ENCODE assay signal across 8 cellular contexts in the genomic region with DNA sequence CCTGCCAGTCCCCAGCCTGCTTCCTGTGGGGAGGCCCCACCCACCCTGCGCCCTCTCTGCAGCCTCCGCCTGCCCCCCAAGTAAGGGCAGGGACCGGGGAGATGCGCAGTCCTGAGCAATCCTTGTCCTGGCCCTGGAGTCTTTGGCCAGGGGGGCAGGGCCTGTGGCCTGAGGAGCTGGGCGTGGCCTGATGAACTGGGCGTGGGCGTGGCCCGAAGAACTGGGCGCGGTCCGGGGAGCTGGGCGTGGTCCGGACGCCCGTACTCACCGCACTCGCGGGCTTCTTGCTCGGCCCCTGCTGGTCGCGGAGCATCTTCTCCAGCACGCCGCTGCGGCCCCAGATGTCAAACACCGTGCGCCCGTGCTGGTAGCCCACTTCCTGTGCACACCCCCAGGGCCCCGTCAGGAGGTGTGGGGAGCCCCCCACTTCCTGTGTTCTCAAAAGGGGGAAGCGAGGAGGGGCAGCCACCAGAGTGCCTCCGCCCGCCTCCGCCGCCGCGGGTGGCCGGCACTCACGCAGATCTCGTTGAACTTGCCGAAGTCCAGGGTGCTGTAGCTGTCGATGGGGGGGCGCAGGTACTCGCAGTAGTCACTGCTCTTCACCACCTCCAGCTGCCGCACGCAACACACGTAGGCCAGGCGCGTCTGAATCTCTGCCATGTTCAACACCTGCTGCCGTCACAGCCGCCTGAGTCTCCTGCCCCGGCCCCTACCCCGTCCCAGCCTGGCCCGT. TPM values are rescaled to one million over a fixed set of nuclear protein-coding genes. Genes with fewer than 3 reads are reported as not detected.
DNase-seq lines count a peak whose midpoint lies in the region; ATAC-seq and TF ChIP-seq lines count a peak whose summit lies in the region.

No MANE protein-coding gene starts in this region.

- peak; percentile 44 for ATAC-seq in HG02610 (IDR thresholded peaks at IDR 0.05; ENCODE audit: unreplicated experiment)
- ATAC-seq in T-helper 17 cell, result peak; percentile 67
- ATAC-seq in natural killer cell, result peak; percentile 65 to 82 (median 79)
- ATAC-seq in upper lobe of left lung (ENCODE audit: low FRiP score in 2 of 2), result no peak

- TF ChIP-seq CTCF in adrenal gland (IDR thresholded peaks at IDR 0.05) (no peak), natural killer cell (IDR thresholded peaks at IDR 0.05) (no peak), upper lobe of left lung (IDR thresholded peaks at IDR 0.05) (peak in 4 of 6 experiments; percentile 6 to 27 (median 16))

- H3K36me3 Mint-ChIP-seq in T-helper 17 cell (ENCODE audit: low read depth) (no peaks in the 10 kb centered on the region), natural killer cell (no peaks in the 10 kb centered on the region)

- H3K9me3 Mint-ChIP-seq in natural killer cell, result no peaks in the 10 kb centered on the region

- H3K27me3 ChIP-seq in adrenal gland (no peaks in the 10 kb centered on the region), upper lobe of left lung (no peaks in the 10 kb centered on the region)

- H3K27ac ChIP-seq in adrenal gland, result no peak overlapping the region
- H3K27ac ChIP-seq in upper lobe of left lung, result peak overlapping the region in 1 of 4 donors; percentile 76

- DNase-seq in CMK (ENCODE audit: low read depth), result peak; percentile 96
- peak; percentile 47 to 64 (median 59) for DNase-seq in T-helper 17 cell
- DNase-seq in adrenal gland, result peak in 6 of 7 donors; percentile 25 to 56 (median 40)
- peak; percentile 89 for DNase-seq in natural killer cell
- peak; percentile 70 to 92 for DNase-seq in upper lobe of left lung
- DNase-seq in NCI-H2107 (lab: John Stamatoyannopoulos, UW), result no peak
- DNase-seq in pons (ENCODE audit: low spot score), result no peak

- H3K4me1 ChIP-seq in adrenal gland (replicated peaks in 1 of 2), result peaks cover 15 to 23% of the 10 kb centered on the region in 2 donors
- H3K4me1 ChIP-seq in upper lobe of left lung, result peaks cover 15 to 39% (median 18%) of the 10 kb centered on the region in 4 donors

- WGBS in adrenal gland, 4 donors, result 60 to 86% (median 71%) methylated on average over 18 to 51 of the region's 52 CpGs
- WGBS in upper lobe of left lung, 2 donors, result 53 to 63% methylated on average over 20 to 35 of the region's 52 CpGs

- H3K4me3 ChIP-seq in adrenal gland, result no peak overlapping the region
- peak overlapping the region in 2 of 4 donors; percentile 10 for H3K4me3 ChIP-seq in upper lobe of left lung

- peak overlapping the region; percentile 75 for H3K4me3 Mint-ChIP-seq in T-helper 17 cell
- H3K4me3 Mint-ChIP-seq in natural killer cell, result peak overlapping the region; percentile 73

- H3K9me3 ChIP-seq in T-helper 17 cell (ENCODE audit: control insufficient read depth, low read length, poor library complexity, severe bottlenecking), result no peaks in the 10 kb centered on the region
- no peaks in the 10 kb centered on the region for H3K9me3 ChIP-seq in adrenal gland (replicated peaks in 1 of 3)
- H3K9me3 ChIP-seq in upper lobe of left lung, result no peaks in the 10 kb centered on the region

- TF ChIP-seq POLR2A in adrenal gland (IDR thresholded peaks at IDR 0.05), result no peak
- peak in 1 of 4 donors; percentile 44 for TF ChIP-seq POLR2A in upper lobe of left lung (IDR thresholded peaks at IDR 0.05)

- intact Hi-C loops in adrenal gland (cut with DNase I), result no loop called here
- intact Hi-C loops in natural killer cell (cut with micrococcal nuclease), result loop anchor here (5.0 kb wide), 1 partner anchor 40 kb away; a partner anchor contains a TSS

- H3K36me3 ChIP-seq in adrenal gland (replicated peaks in 1 of 2) (peaks cover 0 to 5% of the 10 kb centered on the region in 2 donors), upper lobe of left lung (no peaks in the 10 kb centered on the region)

- H3K4me1 Mint-ChIP-seq in T-helper 17 cell (peaks cover 16% of the 10 kb centered on the region), natural killer cell (peaks cover 0 to 39% of the 10 kb centered on the region in 2 donors)

- H3K27ac Mint-ChIP-seq in T-helper 17 cell (no peak overlapping the region), natural killer cell (peak overlapping the region; percentile 70 to 87)

- TF ChIP-seq EP300 in upper lobe of left lung (IDR thresholded peaks at IDR 0.05), result no peak

- H3K27me3 Mint-ChIP-seq in T-helper 17 cell, result no peaks in the 10 kb centered on the region
- H3K27me3 Mint-ChIP-seq in natural killer cell (ENCODE audit: low read depth in 2 of 2), result no peaks in the 10 kb centered on the region

RNA-seq across cellular contexts. Expression of a gene that starts 2.7 kb away (rescaled TPM):
- total RNA-seq in T-helper 17 cell (10 to 100 TPM; 41.5 to 54.2 TPM), adrenal gland (10 to 100 TPM; 16.2 to 47.6 (median 25.6) TPM), natural killer cell (100 to 1,000 TPM in 1 of 3 donors, 10 to 100 TPM in 2; 78.1 to 111 (median 87.8) TPM), upper lobe of left lung (10 to 100 TPM; 20.4 to 57.6 (median 25.9) TPM)
- 100 to 1,000 TPM in 1 of 3 donors, 10 to 100 TPM in 2; 23.1 to 118 (median 39.7) TPM for polyA plus RNA-seq in adrenal gland

RNA-seq across cellular contexts. Expression of a gene that starts 20.7 kb away (rescaled TPM):
- total RNA-seq in T-helper 17 cell, result not detected
- under 1 TPM in 3 of 8 donors, not detected in 5; 0.14 to 0.20 (median 0.19) TPM for total RNA-seq in adrenal gland
- under 1 TPM in 2 of 3 donors, not detected in 1; 0.16 to 0.17 TPM for polyA plus RNA-seq in adrenal gland
- total RNA-seq in natural killer cell, result not detected
- under 1 TPM in 2 of 6 donors, not detected in 4; 0.15 to 0.17 TPM for total RNA-seq in upper lobe of left lung

RNA-seq across cellular contexts. Expression of a gene that starts 38.6 kb away (rescaled TPM):
- total RNA-seq in T-helper 17 cell, result 1 to 10 TPM; 3.0 to 3.3 TPM
- 10 to 100 TPM in 2 of 8 donors, 1 to 10 TPM in 6; 4.4 to 12.6 (median 9.3) TPM for total RNA-seq in adrenal gland
- 10 to 100 TPM in 2 of 3 donors, not detected in 1; 23.5 to 50.7 TPM for polyA plus RNA-seq in adrenal gland
- 1 to 10 TPM; 4.7 to 10.0 (median 7.7) TPM for total RNA-seq in natural killer cell
- total RNA-seq in upper lobe of left lung, result 10 to 100 TPM in 3 of 6 donors, 1 to 10 TPM in 3; 3.3 to 34.6 (median 11.7) TPM

RNA-seq across cellular contexts. Expression of a gene that starts 38.9 kb away (rescaled TPM):
- 10 to 100 TPM; 15.4 to 17.8 TPM for total RNA-seq in T-helper 17 cell
- total RNA-seq in adrenal gland, result 10 to 100 TPM in 7 of 8 donors, 1 to 10 TPM in 1; 8.5 to 38.6 (median 23.9) TPM
- polyA plus RNA-seq in adrenal gland, result 100 to 1,000 TPM in 1 of 3 donors, 10 to 100 TPM in 1, 1 to 10 TPM in 1; 1.2 to 111 (median 41.0) TPM
- 10 to 100 TPM; 28.0 to 35.3 (median 29.6) TPM for total RNA-seq in natural killer cell
- total RNA-seq in upper lobe of left lung, result 100 to 1,000 TPM in 1 of 6 donors, 10 to 100 TPM in 5; 12.3 to 118 (median 24.8) TPM

Comparison
In these comparisons a context has a peak if more than half of its experiments do, and no peak if none do; other contexts are left out.
1. DNase-seq: peak in CMK (single experiment), T-helper 17 cell (3 of 3), adrenal gland (6 of 7), natural killer cell (single experiment) and upper lobe of left lung (2 of 2); none in NCI-H2107 (single experiment) and pons (single experiment).
2. ATAC-seq: peak in HG02610 (single experiment), T-helper 17 cell (single experiment) and natural killer cell (3 of 3); none in upper lobe of left lung (0 of 2).
3. CTCF ChIP-seq: peak in upper lobe of left lung (4 of 6); none in adrenal gland (0 of 6) and natural killer cell (single experiment).